ENCODE assay signal across 1 cellular context in genomic region chr6:36443951-36444428, GRCh38.
TF ChIP-seq lines count a peak whose summit lies in the region.

No MANE protein-coding gene starts in this region.

TF ChIP-seq in IMR-90, 13 proteins besides CTCF, POLR2A, EP300 and RAD21 (continued from another document):
- TF ChIP-seq ELK1 (IDR thresholded peaks at IDR 0.05; ENCODE audit: borderline replicate concordance, low read depth, low read length) (no peak), USF2 (IDR thresholded peaks at IDR 0.05; ENCODE audit: low read depth, low read length) (no peak), SMC3 (IDR thresholded peaks at IDR 0.05; ENCODE audit: low read depth, low read length) (no peak), MAZ (IDR thresholded peaks at IDR 0.05; ENCODE audit: borderline replicate concordance, low read depth, low read length) (no peak), BHLHE40 (IDR thresholded peaks at IDR 0.05; ENCODE audit: low read depth, low read length) (no peak), MXI1 (IDR thresholded peaks at IDR 0.05; ENCODE audit: borderline replicate concordance, low read depth, low read length) (no peak)
